8 cellular contexts compared by ENCODE assay signal in the genomic region with DNA sequence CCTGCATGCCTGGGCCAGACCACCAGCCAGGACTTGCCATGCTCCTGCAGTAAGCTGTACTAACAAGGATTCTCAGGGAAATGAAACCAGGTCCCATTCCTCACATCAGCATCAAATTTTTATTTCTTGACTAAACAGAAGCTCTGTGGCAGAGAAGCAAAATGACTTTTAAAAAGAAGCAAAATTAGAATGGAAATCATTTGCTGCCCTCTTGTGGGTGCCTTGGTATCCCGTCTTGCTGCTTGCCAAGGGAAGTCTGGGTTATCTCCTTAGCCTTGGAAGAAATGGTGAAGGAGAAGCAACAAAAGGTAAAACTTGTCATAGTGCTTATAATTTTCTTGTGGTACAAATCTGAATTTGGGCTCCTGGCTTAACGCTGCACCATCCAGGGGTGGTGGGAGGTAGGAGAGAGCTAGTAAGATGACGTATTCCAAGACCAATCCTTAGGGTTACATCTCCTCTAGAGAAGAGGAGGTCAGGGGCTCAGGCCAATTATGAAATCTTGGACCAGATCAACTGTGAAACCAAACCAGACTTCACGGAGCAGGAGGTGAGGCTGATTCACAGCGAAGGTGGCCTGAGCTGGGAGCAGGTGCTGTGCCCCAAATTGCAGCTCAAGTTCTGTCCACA.
DNase-seq lines count a peak whose midpoint lies in the region; ATAC-seq, FAIRE-seq and TF ChIP-seq lines count a peak whose summit lies in the region.

No MANE protein-coding gene starts in this region.

- no peak for ATAC-seq in GM18909 (IDR thresholded peaks at IDR 0.05; ENCODE audit: poor library complexity, unreplicated experiment)

- dilution Hi-C loops in endothelial cell of umbilical vein (cut with MboI; ENCODE audit: extremely low pct_ligation_motif_present, low sequenced_read_pairs), result no loop called here

- no peaks in the 10 kb centered on the region for H3K9me3 ChIP-seq in endothelial cell of umbilical vein (replicated peaks; ENCODE audit: control insufficient read depth, insufficient read depth, low read length)

- no peaks in the 10 kb centered on the region for H3K9me1 ChIP-seq in endothelial cell of umbilical vein (replicated peaks; ENCODE audit: control insufficient read depth, extremely low read depth, insufficient read depth, low read length)

- peaks cover 0 to 2% of the 10 kb centered on the region in 2 experiments for H3K27me3 ChIP-seq in endothelial cell of umbilical vein (ENCODE audit: control insufficient read depth in 2 of 2, insufficient read depth in 2 of 2, low read length in 2 of 2)
- H3K27me3 ChIP-seq in rectal smooth muscle tissue (ENCODE audit: control insufficient read depth, insufficient read depth, low read length), result no peaks in the 10 kb centered on the region

- CTCF ChIA-PET in endothelial cell of umbilical vein (lab: Charles Lee), result interaction anchor here (0.9 to 3.7 kb wide), 10 partner anchors 10 to 1802 kb away, joined by 3 to 52 read pairs (median 5); no protein-coding TSS in a partner anchor

- TF ChIP-seq CTCF in GM13976 (IDR thresholded peaks at IDR 0.05; ENCODE audit: borderline replicate concordance, control extremely low read depth, extremely low read depth, insufficient read depth, missing control alignments) (peak; percentile 50), endothelial cell of umbilical vein (IDR thresholded peaks at IDR 0.05; ENCODE audit: extremely low read depth in 1 of 2, insufficient read depth in 1 of 2, low read depth in 1 of 2, low read length in 2 of 2) (peak; percentile 5 to 31)

- POLR2A ChIA-PET in endothelial cell of umbilical vein (lab: Charles Lee), result no interaction called here

- H3K9ac ChIP-seq in endothelial cell of umbilical vein (replicated peaks; ENCODE audit: extremely low read depth, insufficient read depth, low read length), result no peak overlapping the region
- peak overlapping the region; percentile 16 for H3K9ac ChIP-seq in rectal smooth muscle tissue (ENCODE audit: low read length)

- H3K4me3 ChIP-seq in endothelial cell of umbilical vein (replicated peaks in 1 of 3; ENCODE audit: insufficient read depth in 1 of 3, low read depth in 1 of 3, low read length in 3 of 3) (no peak overlapping the region), rectal smooth muscle tissue (ENCODE audit: low read length) (no peak overlapping the region)

- no TSS peak for BruUV-seq in endothelial cell of umbilical vein (replicated peaks; lab: Mats Ljungman, UMichigan)

- peak; percentile 42 for FAIRE-seq in endothelial cell of umbilical vein (lab: Jason Lieb, UNC)

- no peak overlapping the region for H2AFZ ChIP-seq in endothelial cell of umbilical vein (ENCODE audit: low read depth, low read length)

- H3K27ac ChIP-seq in endothelial cell of umbilical vein (ENCODE audit: insufficient read depth, low read depth, low read length), result no peak overlapping the region
- H3K27ac ChIP-seq in rectal smooth muscle tissue (ENCODE audit: low read depth, low read length), result no peak overlapping the region

- DNase-seq in AG20443 (ENCODE audit: low spot score) (peak; percentile 35), GM13976 (ENCODE audit: low spot score) (peak; percentile 13), NCI-H460 (ENCODE audit: extremely low read depth, low read depth) (peak; percentile 14), endothelial cell of umbilical vein (ENCODE audit: low read depth, low spot score) (peak; percentile 10)
- no peak for DNase-seq in stimulated activated CD4-positive, alpha-beta T cell treated with anti-CD3 and anti-CD28 coated beads, Interleukin-2, amount 100 ng/mL, for 48 hours
- DNase-seq in activated CD4-positive, alpha-beta T cell treated with anti-CD3 and anti-CD28 coated beads for 1 hour, result no peak

- intact Hi-C loops in endothelial cell of umbilical vein (cut with micrococcal nuclease), result loop anchor here (1.0 kb wide), 1 partner anchor 90 kb away; no protein-coding TSS in a partner anchor

- in situ Hi-C loops in GM13976 (cut with MboI; ENCODE audit: low sequenced_read_pairs, unreplicated experiment), result no loop called here

- TF ChIP-seq POLR2A in endothelial cell of umbilical vein (IDR thresholded peaks at IDR 0.05; ENCODE audit: low read depth, low read length), result no peak

- no peak overlapping the region for H3K4me2 ChIP-seq in endothelial cell of umbilical vein (ENCODE audit: insufficient read depth, low read length)

- H3K36me3 ChIP-seq in endothelial cell of umbilical vein (ENCODE audit: control insufficient read depth in 2 of 2, extremely low read depth in 1 of 2, insufficient read depth in 2 of 2, low read length in 2 of 2) (no peaks in the 10 kb centered on the region), rectal smooth muscle tissue (ENCODE audit: control insufficient read depth, insufficient read depth, low read length) (no peaks in the 10 kb centered on the region)

- no peaks in the 10 kb centered on the region for H4K20me1 ChIP-seq in endothelial cell of umbilical vein (replicated peaks; ENCODE audit: control insufficient read depth, extremely low read depth, insufficient read depth, low read length)

- H3K79me2 ChIP-seq in endothelial cell of umbilical vein (ENCODE audit: control insufficient read depth, insufficient read depth, low read length), result no peaks in the 10 kb centered on the region

- H3K4me1 ChIP-seq in endothelial cell of umbilical vein (ENCODE audit: control insufficient read depth, extremely low read depth, insufficient read depth, low read length) (no peaks in the 10 kb centered on the region), rectal smooth muscle tissue (ENCODE audit: control insufficient read depth, insufficient read depth, low read length) (no peaks in the 10 kb centered on the region)

TF ChIP-seq in endothelial cell of umbilical vein, 7 proteins besides CTCF, POLR2A, EP300 and RAD21:
- TF ChIP-seq FOS (IDR thresholded peaks at IDR 0.05; ENCODE audit: borderline replicate concordance, insufficient read depth, low read length) (no peak), EZH2 (IDR thresholded peaks at IDR 0.05; ENCODE audit: borderline replicate concordance, low read depth, low read length, severe bottlenecking) (no peak), GATA2 (IDR thresholded peaks at IDR 0.05; ENCODE audit: insufficient read depth, insufficient read length, low read depth, low read length) (no peak), MYC (IDR thresholded peaks at IDR 0.05; ENCODE audit: low read depth, low read length) (no peak), JUN (IDR thresholded peaks at IDR 0.05; ENCODE audit: borderline replicate concordance, insufficient read depth, insufficient read length, low read depth) (no peak), POLR2AphosphoS5 (IDR thresholded peaks at IDR 0.05; ENCODE audit: insufficient read depth, low read depth, low read length) (no peak)
- TF ChIP-seq, protein P1, sequence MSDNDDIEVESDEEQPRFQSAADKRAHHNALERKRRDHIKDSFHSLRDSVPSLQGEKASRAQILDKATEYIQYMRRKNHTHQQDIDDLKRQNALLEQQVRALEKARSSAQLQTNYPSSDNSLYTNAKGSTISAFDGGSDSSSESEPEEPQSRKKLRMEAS (IDR thresholded peaks at IDR 0.05; ENCODE audit: insufficient read depth, insufficient read length), result no peak

Comparison
In these comparisons a context has a peak if more than half of its experiments do, and no peak if none do; other contexts are left out.
1. DNase-seq: peak in AG20443 (single experiment), GM13976 (single experiment), NCI-H460 (single experiment) and endothelial cell of umbilical vein (single experiment); none in stimulated activated CD4-positive, alpha-beta T cell treated with anti-CD3 and anti-CD28 coated beads, Interleukin-2, amount 100 ng/mL, for 48 hours (0 of 2) and activated CD4-positive, alpha-beta T cell treated with anti-CD3 and anti-CD28 coated beads for 1 hour (single experiment).